ENCODE assay signal across 7 cellular contexts in genomic region chr3:36891097-36891496, GRCh38. TPM values are rescaled to one million over a fixed set of nuclear protein-coding genes. Genes with fewer than 3 reads are reported as not detected.
DNase-seq lines count a peak whose midpoint lies in the region; ATAC-seq and TF ChIP-seq lines count a peak whose summit lies in the region.
"Not testable (repeated sequence)": the region's sequence is repeated elsewhere in the genome, so short reads cannot be mapped to it uniquely, and the experiment has no call there.

No MANE protein-coding gene starts in this region.

- H3K4me3 Mint-ChIP-seq in CD4-positive, alpha-beta T cell; T-helper 17 cell; chondrocyte (ENCODE audit: unreplicated experiment): not testable (repeated sequence)
- H3K4me3 Mint-ChIP-seq in IgD-negative memory B cell (peak overlapping the region in 3 of 4 donors; percentile 84 to 90 (median 89)), memory B cell (peak overlapping the region; percentile 52)

- 69 to 91% (median 78%) methylated on average over 7 of the region's 7 CpGs for WGBS in spleen, 5 donors

- H3K4me1 Mint-ChIP-seq in CD4-positive, alpha-beta T cell (ENCODE audit: low read depth): peaks cover 61% of the 10 kb centered on the region
- H3K4me1 Mint-ChIP-seq in IgD-negative memory B cell: peaks cover 58 to 63% (median 61%) of the 10 kb centered on the region in 3 donors
- H3K4me1 Mint-ChIP-seq in T-helper 17 cell: peaks cover 32% of the 10 kb centered on the region
- H3K4me1 Mint-ChIP-seq in chondrocyte (ENCODE audit: low read depth): peaks cover 28% of the 10 kb centered on the region
- H3K4me1 Mint-ChIP-seq in memory B cell: peaks cover 48% of the 10 kb centered on the region

- H3K27ac ChIP-seq in CD4-positive, alpha-beta T cell (ENCODE audit: low read depth, low read length): not testable (repeated sequence)
- peak overlapping the region in 7 of 8 donors; percentile 3 to 88 (median 79) for H3K27ac ChIP-seq in spleen

- H3K27me3 Mint-ChIP-seq in CD4-positive, alpha-beta T cell; IgD-negative memory B cell; T-helper 17 cell; chondrocyte (ENCODE audit: low read depth); memory B cell: not testable (repeated sequence)

- CTCF ChIA-PET in CD4-positive, alpha-beta T cell (lab: Charles Lee): not testable (repeated sequence)

- TF ChIP-seq CTCF in CD4-positive, alpha-beta T cell (IDR thresholded peaks at IDR 0.05); chondrocyte (IDR thresholded peaks at IDR 0.05); spleen (IDR thresholded peaks at IDR 0.05 in 8 of 11, conservative IDR thresholded peaks at IDR 0.05 in 3 of 11): not testable (repeated sequence)

- H3K4me3 ChIP-seq in spleen: peak overlapping the region in 1 of 8 donors; percentile 36

- DNase-seq in CD4-positive, alpha-beta T cell; T-helper 17 cell; chondrocyte (ENCODE audit: low spot score); memory B cell (ENCODE audit: low spot score in 2 of 2): not testable (repeated sequence)
- DNase-seq in spleen: peak; percentile 66

- H3K9me3 Mint-ChIP-seq in CD4-positive, alpha-beta T cell; IgD-negative memory B cell; chondrocyte (ENCODE audit: low read depth); memory B cell: not testable (repeated sequence)

- peaks cover 0 to 75% (median 49%) of the 10 kb centered on the region in 6 donors for H3K36me3 ChIP-seq in spleen

- POLR2A ChIA-PET in CD4-positive, alpha-beta T cell (lab: Charles Lee): interaction anchor here (2.8 to 8.9 kb wide), 2 partner anchors 15 to 16 kb away, joined by 16 to 53 read pairs; no protein-coding TSS in a partner anchor

- H3K27me3 ChIP-seq in CD4-positive, alpha-beta T cell (ENCODE audit: control insufficient read depth, insufficient read depth, low read length); spleen (replicated peaks in 1 of 7): not testable (repeated sequence)

- TF ChIP-seq POLR2A in spleen (IDR thresholded peaks at IDR 0.05): not testable (repeated sequence)

- intact Hi-C loops in CD4-positive, alpha-beta T cell (cut with DNase I, micrococcal nuclease): loop anchor here in 1 of 2 experiments (5.0 kb wide), 1 partner anchor 66 kb away; no protein-coding TSS in a partner anchor
- intact Hi-C loops in spleen (cut with DNase I; ENCODE audit: low total_unique reads): not testable (repeated sequence)

- peaks cover 33 to 66% (median 58%) of the 10 kb centered on the region in 6 donors for H3K4me1 ChIP-seq in spleen

- not testable (repeated sequence) for ATAC-seq in CD4-positive, alpha-beta T cell (ENCODE audit: poor library complexity); T-helper 17 cell; memory B cell (ENCODE audit: low read depth)
- peak; percentile 1 for ATAC-seq in GM21723 (IDR thresholded peaks at IDR 0.05; ENCODE audit: unreplicated experiment)

- peaks cover 100% of the 10 kb centered on the region for H3K36me3 Mint-ChIP-seq in CD4-positive, alpha-beta T cell (ENCODE audit: low read depth)
- H3K36me3 Mint-ChIP-seq in IgD-negative memory B cell; T-helper 17 cell (ENCODE audit: low read depth): not testable (repeated sequence)
- H3K36me3 Mint-ChIP-seq in chondrocyte (ENCODE audit: low read depth): peaks cover 24% of the 10 kb centered on the region
- peaks cover 40% of the 10 kb centered on the region for H3K36me3 Mint-ChIP-seq in memory B cell

- H3K27ac Mint-ChIP-seq in CD4-positive, alpha-beta T cell: peak overlapping the region; percentile 99
- H3K27ac Mint-ChIP-seq in IgD-negative memory B cell (peak overlapping the region; percentile 97 to 99 (median 97)), T-helper 17 cell (peak overlapping the region; percentile 91), chondrocyte (ENCODE audit: unreplicated experiment) (peak overlapping the region; percentile 59), memory B cell (peak overlapping the region; percentile 94)

- not testable (repeated sequence) for H3K9me3 ChIP-seq in CD4-positive, alpha-beta T cell (ENCODE audit: control insufficient read depth, low read length); T-helper 17 cell (ENCODE audit: control insufficient read depth, low read length, poor library complexity, severe bottlenecking); spleen

RNA-seq across cellular contexts. Expression of gene TRANK1, which starts 53.8 kb away (rescaled TPM):
- total RNA-seq in CD4-positive, alpha-beta T cell: 10 to 100 TPM; 39.2 to 44.8 TPM
- 27.7 TPM for polyA plus RNA-seq in IgD-negative memory B cell
- total RNA-seq in T-helper 17 cell: 10 to 100 TPM; 64.7 to 89.7 TPM
- total RNA-seq in chondrocyte: 16.3 to 21.6 TPM (median 18.5 TPM) in 3 replicates
- total RNA-seq in spleen: 10 to 100 TPM; 50.3 to 75.6 (median 63.0) TPM
- 10 to 100 TPM in 1 of 3 donors, 1 to 10 TPM in 2; 5.3 to 10.1 (median 6.1) TPM for polyA plus RNA-seq in spleen
